20 cellular contexts compared by ENCODE assay signal in genomic region chr2:241136191-241136590, GRCh38. TPM values are rescaled to one million over a fixed set of nuclear protein-coding genes. Genes with fewer than 3 reads are reported as not detected.
DNase-seq lines count a peak whose midpoint lies in the region; ATAC-seq, FAIRE-seq and TF ChIP-seq lines count a peak whose summit lies in the region.
"Had no signal": no experiment of that assay in that cellular context is flagged by ENCODE, and none has a peak within 500 bp of the region (broad histone marks: within the 10 kb centered on the region; RNA-seq: fewer than 3 reads in every experiment).

No MANE protein-coding gene starts in this region.

- CTCF ChIA-PET in HepG2 (lab: Yijun Ruan, JAX; ENCODE audit: low intra/inter-chr PET ratio, low total read pairs) = no interaction called here
- CTCF ChIA-PET in CD8-positive, alpha-beta memory T cell (lab: Charles Lee) = interaction anchor here (1.1 to 2.3 kb wide), 2 partner anchors 9 to 14 kb away, joined by 3 to 10 read pairs; partner anchors contain the start of genes PASK and PPP1R7

- TF ChIP-seq EP300 in HepG2 (IDR thresholded peaks at IDR 0.05; ENCODE audit: low read depth in 2 of 2, low read length in 2 of 2) (no peak), HepG2 (CRISPR knock-in tag; IDR thresholded peaks at IDR 0.05; ENCODE audit: borderline replicate concordance) (no peak)

- H3K4me2 ChIP-seq in HepG2 (ENCODE audit: low read depth, low read length) = peak overlapping the region; percentile 23; the same call in 1 of the 2 replicates
- H3K4me2 ChIP-seq: GM23338 had no signal

- no peak overlapping the region for H3K4me3 ChIP-seq in HepG2 (replicated peaks in 1 of 3; ENCODE audit: insufficient read depth in 1 of 3, low read depth in 2 of 3, low read length in 3 of 3)
- H3K4me3 ChIP-seq in right lobe of liver = no peak overlapping the region
- no peak overlapping the region for H3K4me3 ChIP-seq in upper lobe of right lung
- H3K4me3 ChIP-seq in CD8-positive, alpha-beta memory T cell (ENCODE audit: low read length) = no peak overlapping the region
- H3K4me3 ChIP-seq: GM23338 had no signal

- FAIRE-seq in HepG2 (lab: Jason Lieb, UNC) = peak; percentile 4
- FAIRE-seq: A204.1, H54 had no signal

- in situ Hi-C loops in HepG2 (cut with HindIII; ENCODE audit: extremely low pct_ligation_motif_present, low pct_unique_long_range_greater_than_20kb) = no loop called here

- no TSS peak for BruUV-seq in HepG2 (replicated peaks; lab: Mats Ljungman, UMichigan)

- H3K9me3 ChIP-seq in HepG2 (ENCODE audit: low read length) = no peaks in the 10 kb centered on the region
- no peaks in the 10 kb centered on the region for H3K9me3 ChIP-seq in right lobe of liver
- H3K9me3 ChIP-seq in upper lobe of right lung = no peaks in the 10 kb centered on the region
- H3K9me3 ChIP-seq in CD8-positive, alpha-beta memory T cell (ENCODE audit: low read length) = no peaks in the 10 kb centered on the region

- no peak for TF ChIP-seq POLR2A in HepG2 (IDR thresholded peaks at IDR 0.05; ENCODE audit: insufficient read depth in 1 of 2, low read depth in 2 of 2, low read length in 2 of 2)
- no peak for TF ChIP-seq POLR2A in right lobe of liver (IDR thresholded peaks at IDR 0.05)

- TF ChIP-seq CTCF in HepG2 (CRISPR knock-in tag; IDR thresholded peaks at IDR 0.05) (no peak), right lobe of liver (IDR thresholded peaks at IDR 0.05) (no peak), upper lobe of right lung (IDR thresholded peaks at IDR 0.05) (no peak)

- no peak for TF ChIP-seq RAD21 in HepG2 (CRISPR knock-in tag; IDR thresholded peaks at IDR 0.05)

- H3K27ac ChIP-seq in HepG2 (ENCODE audit: extremely low read length, insufficient read depth, low read length) (peak overlapping the region; percentile 44), right lobe of liver (no peak overlapping the region), upper lobe of right lung (no peak overlapping the region)
- H3K27ac ChIP-seq in CD8-positive, alpha-beta memory T cell (ENCODE audit: low read depth, low read length) = no peak overlapping the region
- H3K27ac ChIP-seq: C4-2B, HL-60 had no signal

- no peak overlapping the region for H3K4me3 Mint-ChIP-seq in CD8-positive, alpha-beta memory T cell
- H3K4me3 Mint-ChIP-seq: CD4-positive, alpha-beta T cell; GM23338 had no signal

- peak; percentile 67 for ATAC-seq in HepG2
- ATAC-seq in right lobe of liver = no peak
- ATAC-seq in left lobe of liver = peak; percentile 67
- no peak for ATAC-seq in sciatic nerve
- no peak for ATAC-seq in upper lobe of right lung
- ATAC-seq in HG03565 (IDR thresholded peaks at IDR 0.05; ENCODE audit: unreplicated experiment) = no peak
- ATAC-seq: GM23338 had no signal

- no peaks in the 10 kb centered on the region for H3K79me2 ChIP-seq in HepG2 (ENCODE audit: insufficient read depth, low read length)

- no peaks in the 10 kb centered on the region for H3K27me3 ChIP-seq in HepG2 (ENCODE audit: control insufficient read depth in 1 of 2, insufficient read depth in 2 of 2, low read length in 2 of 2)
- no peaks in the 10 kb centered on the region for H3K27me3 ChIP-seq in right lobe of liver
- no peaks in the 10 kb centered on the region for H3K27me3 ChIP-seq in upper lobe of right lung
- H3K27me3 ChIP-seq in CD8-positive, alpha-beta memory T cell (ENCODE audit: insufficient read depth, low read length, poor library complexity, severe bottlenecking) = no peaks in the 10 kb centered on the region

- H3K9ac ChIP-seq in HepG2 (ENCODE audit: insufficient read depth, low read depth, low read length) = peak overlapping the region; percentile 12; the same call in 1 of the 2 replicates

- peaks cover 7 to 86% (median 18%) of the 10 kb centered on the region in 3 donors for H3K36me3 Mint-ChIP-seq in CD8-positive, alpha-beta memory T cell

- H3K9me3 Mint-ChIP-seq in CD8-positive, alpha-beta memory T cell = no peaks in the 10 kb centered on the region
- H3K9me3 Mint-ChIP-seq: CD4-positive, alpha-beta T cell; GM23338 had no signal

- peak overlapping the region in 1 of 8 donors; percentile 71 for H3K27ac Mint-ChIP-seq in CD8-positive, alpha-beta memory T cell
- H3K27ac Mint-ChIP-seq: CD4-positive, alpha-beta T cell; GM23338 had no signal

- H4K20me1 ChIP-seq in HepG2 (ENCODE audit: insufficient read depth, low read length) = no peaks in the 10 kb centered on the region

- no peak overlapping the region for H2AFZ ChIP-seq in HepG2 (ENCODE audit: low read length)
- H2AFZ ChIP-seq: GM23338 had no signal

- POLR2A ChIA-PET in HepG2 (lab: Yijun Ruan, JAX) = interaction anchor here (0.6 to 3.2 kb wide), 4 partner anchors 13 to 80 kb away, joined by 3 to 15 read pairs (median 5); partner anchors contain the start of genes MTERF4 and PASK
- POLR2A ChIA-PET in CD8-positive, alpha-beta memory T cell (lab: Charles Lee) = interaction anchor here (1.0 to 1.1 kb wide), 2 partner anchors 15 to 26 kb away, joined by 3 read pairs; no protein-coding TSS in a partner anchor

- DNase-seq in HepG2 (ENCODE audit: low spot score) = no peak
- no peak for DNase-seq in right lobe of liver
- no peak for DNase-seq in left lobe of liver (ENCODE audit: low spot score)
- peak; percentile 25 for DNase-seq in sciatic nerve (ENCODE audit: low spot score)
- peak; percentile 40 for DNase-seq in upper lobe of right lung
- DNase-seq in CD8-positive, alpha-beta memory T cell = no peak
- no peak for DNase-seq in AG08395 (ENCODE audit: low spot score)
- DNase-seq: ACHN; AML-193; CD4-positive, alpha-beta T cell; DMS79 treated with DMSO at 0.1 percent for 48 hours; GF-D8; HCEC 1CT; IMR-90 had no signal

- no peaks in the 10 kb centered on the region for H3K4me1 Mint-ChIP-seq in CD8-positive, alpha-beta memory T cell
- H3K4me1 Mint-ChIP-seq: GM23338 had no signal

- 84% methylated on average over 8 of the region's 8 CpGs for WGBS in HepG2 (ENCODE audit: low lambda C conversion rate)
- WGBS in right lobe of liver (ENCODE audit: insufficient coverage, low coverage, low lambda C conversion rate, missing lambda C conversion rate) = 79% methylated on average over 5 of the region's 8 CpGs

- peaks cover 10 to 14% of the 10 kb centered on the region in 2 experiments for H3K36me3 ChIP-seq in HepG2 (replicated peaks in 1 of 2; ENCODE audit: control insufficient read depth in 1 of 2, insufficient read depth in 2 of 2, low read length in 2 of 2)
- H3K36me3 ChIP-seq in right lobe of liver = no peaks in the 10 kb centered on the region
- H3K36me3 ChIP-seq in upper lobe of right lung = peaks cover 4% of the 10 kb centered on the region
- H3K36me3 ChIP-seq in CD8-positive, alpha-beta memory T cell (ENCODE audit: insufficient read depth, low read length) = peaks cover 9% of the 10 kb centered on the region

- intact Hi-C loops in HepG2 (cut with micrococcal nuclease; ENCODE audit: unreplicated experiment) (no loop called here), right lobe of liver (cut with DNase I) (no loop called here), sciatic nerve (cut with DNase I) (no loop called here), upper lobe of right lung (cut with DNase I) (no loop called here)

- no peaks in the 10 kb centered on the region for H3K27me3 Mint-ChIP-seq in CD8-positive, alpha-beta memory T cell
- H3K27me3 Mint-ChIP-seq: CD4-positive, alpha-beta T cell had no signal

- H3K4me1 ChIP-seq in HepG2 (ENCODE audit: insufficient read depth, low read length) (peaks cover 26% of the 10 kb centered on the region), right lobe of liver (peaks cover 0 to 4% (median 0%) of the 10 kb centered on the region in 4 donors), upper lobe of right lung (no peaks in the 10 kb centered on the region)
- H3K4me1 ChIP-seq in CD8-positive, alpha-beta memory T cell (ENCODE audit: insufficient read depth, low read length) = no peaks in the 10 kb centered on the region

RNA-seq across cellular contexts. Expression of gene PASK, which starts 13.1 kb away (rescaled TPM):
- 16.0 and 17.0 TPM in 2 replicates for total RNA-seq in HepG2 (2016; rRNA removed; fragmentation: Illumina TruSeq; extraction: Trizol)
- total RNA-seq in HepG2 (2016; cell fraction: cytosol; rRNA removed; fragmentation: Illumina TruSeq; extraction: Trizol; ENCODE audit: low read depth) = 18.0 and 28.0 TPM in 2 replicates
- 14.4 and 17.9 TPM in 2 replicates for total RNA-seq in HepG2 (2016; cell fraction: insoluble cytoplasmic fraction; rRNA removed; fragmentation: Illumina TruSeq; extraction: Trizol)
- total RNA-seq in HepG2 (2016; cell fraction: membrane; rRNA removed; fragmentation: Illumina TruSeq; extraction: Trizol) = 5.9 and 7.8 TPM in 2 replicates
- 22.6 and 27.5 TPM in 2 replicates for total RNA-seq in HepG2 (2016; cell fraction: nucleus; rRNA removed; fragmentation: Illumina TruSeq; extraction: Trizol)
- polyA plus RNA-seq in HepG2 (2011; rRNA removed) = 6.9 and 7.1 TPM in 2 replicates
- polyA plus RNA-seq in HepG2 (2011; cell fraction: cytosol; rRNA removed) = 2.1 and 4.1 TPM in 2 replicates
- polyA plus RNA-seq in HepG2 (2011; cell fraction: nucleus; rRNA removed) = 36.3 and 40.3 TPM in 2 replicates
- polyA plus RNA-seq in HepG2 (2012) = 6.8 and 9.6 TPM in 2 replicates
- 0.79 and 1.0 TPM in 2 replicates for polyA plus RNA-seq in HepG2 (2016; cell fraction: cytosol; fragmentation: Illumina TruSeq; extraction: Trizol; ENCODE audit: low read depth)
- 9.2 and 11.1 TPM in 2 replicates for polyA plus RNA-seq in HepG2 (2016; cell fraction: insoluble cytoplasmic fraction; fragmentation: Illumina TruSeq; extraction: Trizol; ENCODE audit: low read depth)
- polyA plus RNA-seq in HepG2 (2016; cell fraction: membrane; fragmentation: Illumina TruSeq; extraction: Trizol; ENCODE audit: low read depth) = 1.7 and 2.3 TPM in 2 replicates
- polyA plus RNA-seq in HepG2 (2016; cell fraction: nucleus; fragmentation: Illumina TruSeq; extraction: Trizol; ENCODE audit: insufficient read depth, low read depth) = 79.4 and 83.7 TPM in 2 replicates
- polyA minus RNA-seq in HepG2 (2011; rRNA and poly(A)+ RNA removed; ENCODE audit: low replicate concordance) = 28.2 and 32.5 TPM in 2 replicates
- polyA minus RNA-seq in HepG2 (2011; cell fraction: cytosol; rRNA and poly(A)+ RNA removed) = 3.7 and 15.6 TPM in 2 replicates
- polyA minus RNA-seq in HepG2 (2011; cell fraction: nucleus; rRNA and poly(A)+ RNA removed) = 10.7 and 14.4 TPM in 2 replicates
- total RNA-seq in right lobe of liver = 1 to 10 TPM; 2.0 to 4.2 (median 3.4) TPM
- total RNA-seq in left lobe of liver = 5.0 TPM
- 7.0 TPM for total RNA-seq in sciatic nerve
- 15.7 TPM for total RNA-seq in upper lobe of right lung
- total RNA-seq in CD8-positive, alpha-beta memory T cell = 10 to 100 TPM; 92.8 to 93.8 TPM
- polyA plus RNA-seq in CD8-positive, alpha-beta memory T cell = 32.8 TPM

RNA-seq across cellular contexts. Expression of gene PPP1R7, which starts 14.1 kb away (rescaled TPM):
- total RNA-seq in HepG2 (2016; rRNA removed; fragmentation: Illumina TruSeq; extraction: Trizol) = 67.9 and 77.2 TPM in 2 replicates
- 27.7 and 40.5 TPM in 2 replicates for total RNA-seq in HepG2 (2016; cell fraction: cytosol; rRNA removed; fragmentation: Illumina TruSeq; extraction: Trizol; ENCODE audit: low read depth)
- 78.8 and 81.3 TPM in 2 replicates for total RNA-seq in HepG2 (2016; cell fraction: insoluble cytoplasmic fraction; rRNA removed; fragmentation: Illumina TruSeq; extraction: Trizol)
- 33.9 and 34.7 TPM in 2 replicates for total RNA-seq in HepG2 (2016; cell fraction: membrane; rRNA removed; fragmentation: Illumina TruSeq; extraction: Trizol)
- 31.6 and 35.8 TPM in 2 replicates for total RNA-seq in HepG2 (2016; cell fraction: nucleus; rRNA removed; fragmentation: Illumina TruSeq; extraction: Trizol)
- 27.4 and 33.3 TPM in 2 replicates for polyA plus RNA-seq in HepG2 (2011; rRNA removed)
- 19.4 and 25.1 TPM in 2 replicates for polyA plus RNA-seq in HepG2 (2011; cell fraction: cytosol; rRNA removed)
- 14.7 and 16.8 TPM in 2 replicates for polyA plus RNA-seq in HepG2 (2011; cell fraction: nucleus; rRNA removed)
- polyA plus RNA-seq in HepG2 (2012) = 43.0 and 56.8 TPM in 2 replicates
- polyA plus RNA-seq in HepG2 (2016; cell fraction: cytosol; fragmentation: Illumina TruSeq; extraction: Trizol; ENCODE audit: low read depth) = 29.9 and 37.7 TPM in 2 replicates
- 99.4 and 106 TPM in 2 replicates for polyA plus RNA-seq in HepG2 (2016; cell fraction: insoluble cytoplasmic fraction; fragmentation: Illumina TruSeq; extraction: Trizol; ENCODE audit: low read depth)
- 34.4 and 34.7 TPM in 2 replicates for polyA plus RNA-seq in HepG2 (2016; cell fraction: membrane; fragmentation: Illumina TruSeq; extraction: Trizol; ENCODE audit: low read depth)
- polyA plus RNA-seq in HepG2 (2016; cell fraction: nucleus; fragmentation: Illumina TruSeq; extraction: Trizol; ENCODE audit: insufficient read depth, low read depth) = 52.8 and 60.1 TPM in 2 replicates
- polyA minus RNA-seq in HepG2 (2011; rRNA and poly(A)+ RNA removed; ENCODE audit: low replicate concordance) = 22.5 and 25.7 TPM in 2 replicates
- 18.4 and 24.7 TPM in 2 replicates for polyA minus RNA-seq in HepG2 (2011; cell fraction: cytosol; rRNA and poly(A)+ RNA removed)
- polyA minus RNA-seq in HepG2 (2011; cell fraction: nucleus; rRNA and poly(A)+ RNA removed) = 24.0 and 27.0 TPM in 2 replicates
- 10 to 100 TPM; 27.8 to 35.7 (median 29.5) TPM for total RNA-seq in right lobe of liver
- 25.6 TPM for total RNA-seq in left lobe of liver
- 45.3 TPM for total RNA-seq in sciatic nerve
- 60.7 TPM for total RNA-seq in upper lobe of right lung
- 10 to 100 TPM; 82.6 to 87.2 TPM for total RNA-seq in CD8-positive, alpha-beta memory T cell
- 132 TPM for polyA plus RNA-seq in CD8-positive, alpha-beta memory T cell

RNA-seq across cellular contexts. Expression of gene MTERF4, which starts 34.1 kb away (rescaled TPM):
- total RNA-seq in HepG2 (2016; rRNA removed; fragmentation: Illumina TruSeq; extraction: Trizol) (59.8 and 61.5 TPM in 2 replicates), right lobe of liver (10 to 100 TPM; 12.1 to 26.3 (median 17.0) TPM), left lobe of liver (15.4 TPM), sciatic nerve (33.5 TPM), upper lobe of right lung (34.6 TPM)
- 20.2 and 20.4 TPM in 2 replicates for total RNA-seq in HepG2 (2016; cell fraction: cytosol; rRNA removed; fragmentation: Illumina TruSeq; extraction: Trizol; ENCODE audit: low read depth)
- total RNA-seq in HepG2 (2016; cell fraction: insoluble cytoplasmic fraction; rRNA removed; fragmentation: Illumina TruSeq; extraction: Trizol) = 57.2 and 63.4 TPM in 2 replicates
- total RNA-seq in HepG2 (2016; cell fraction: membrane; rRNA removed; fragmentation: Illumina TruSeq; extraction: Trizol) = 27.2 and 28.3 TPM in 2 replicates
- total RNA-seq in HepG2 (2016; cell fraction: nucleus; rRNA removed; fragmentation: Illumina TruSeq; extraction: Trizol) = 47.3 and 61.7 TPM in 2 replicates
- polyA plus RNA-seq in HepG2 (2011; rRNA removed) = 37.1 and 50.5 TPM in 2 replicates
- 29.8 and 33.1 TPM in 2 replicates for polyA plus RNA-seq in HepG2 (2011; cell fraction: cytosol; rRNA removed)
- polyA plus RNA-seq in HepG2 (2011; cell fraction: nucleus; rRNA removed) = 71.5 and 77.4 TPM in 2 replicates
- 27.8 and 38.2 TPM in 2 replicates for polyA plus RNA-seq in HepG2 (2012)
- polyA plus RNA-seq in HepG2 (2016; cell fraction: cytosol; fragmentation: Illumina TruSeq; extraction: Trizol; ENCODE audit: low read depth) = 18.2 and 22.9 TPM in 2 replicates
- 67.1 and 69.1 TPM in 2 replicates for polyA plus RNA-seq in HepG2 (2016; cell fraction: insoluble cytoplasmic fraction; fragmentation: Illumina TruSeq; extraction: Trizol; ENCODE audit: low read depth)
- 20.0 and 22.3 TPM in 2 replicates for polyA plus RNA-seq in HepG2 (2016; cell fraction: membrane; fragmentation: Illumina TruSeq; extraction: Trizol; ENCODE audit: low read depth)
- polyA plus RNA-seq in HepG2 (2016; cell fraction: nucleus; fragmentation: Illumina TruSeq; extraction: Trizol; ENCODE audit: insufficient read depth, low read depth) = 82.3 and 82.6 TPM in 2 replicates
- 31.6 and 46.9 TPM in 2 replicates for polyA minus RNA-seq in HepG2 (2011; rRNA and poly(A)+ RNA removed; ENCODE audit: low replicate concordance)
- polyA minus RNA-seq in HepG2 (2011; cell fraction: cytosol; rRNA and poly(A)+ RNA removed) = 15.7 and 20.7 TPM in 2 replicates
- polyA minus RNA-seq in HepG2 (2011; cell fraction: nucleus; rRNA and poly(A)+ RNA removed) = 76.1 and 79.6 TPM in 2 replicates
- total RNA-seq in CD8-positive, alpha-beta memory T cell = 10 to 100 TPM; 48.0 to 49.2 TPM
- 46.4 TPM for polyA plus RNA-seq in CD8-positive, alpha-beta memory T cell

RNA-seq across cellular contexts. Expression of gene ANO7, which starts 52.3 kb away (rescaled TPM):
- total RNA-seq in HepG2 (2016; rRNA removed; fragmentation: Illumina TruSeq; extraction: Trizol) (3.7 and 4.9 TPM in 2 replicates), right lobe of liver (1 to 10 TPM in 3 of 6 experiments, under 1 TPM in 3; 0.61 to 2.4 (median 0.97) TPM), left lobe of liver (1.3 TPM), sciatic nerve (3.8 TPM), upper lobe of right lung (2.1 TPM)
- total RNA-seq in HepG2 (2016; cell fraction: cytosol; rRNA removed; fragmentation: Illumina TruSeq; extraction: Trizol; ENCODE audit: low read depth) = 1.7 and 1.9 TPM in 2 replicates
- 2.9 and 5.5 TPM in 2 replicates for total RNA-seq in HepG2 (2016; cell fraction: insoluble cytoplasmic fraction; rRNA removed; fragmentation: Illumina TruSeq; extraction: Trizol)
- total RNA-seq in HepG2 (2016; cell fraction: membrane; rRNA removed; fragmentation: Illumina TruSeq; extraction: Trizol) = 3.2 and 4.1 TPM in 2 replicates
- total RNA-seq in HepG2 (2016; cell fraction: nucleus; rRNA removed; fragmentation: Illumina TruSeq; extraction: Trizol) = 4.7 and 5.1 TPM in 2 replicates
- polyA plus RNA-seq in HepG2 (2011; rRNA removed) = 4.1 and 4.9 TPM in 2 replicates
- 2.9 and 3.9 TPM in 2 replicates for polyA plus RNA-seq in HepG2 (2011; cell fraction: cytosol; rRNA removed)
- 29.8 and 33.6 TPM in 2 replicates for polyA plus RNA-seq in HepG2 (2011; cell fraction: nucleus; rRNA removed)
- polyA plus RNA-seq in HepG2 (2012) = 8.8 and 10.8 TPM in 2 replicates
- polyA plus RNA-seq in HepG2 (2016; cell fraction: cytosol; fragmentation: Illumina TruSeq; extraction: Trizol; ENCODE audit: low read depth) = 3.3 and 3.8 TPM in 2 replicates
- 7.5 and 11.5 TPM in 2 replicates for polyA plus RNA-seq in HepG2 (2016; cell fraction: insoluble cytoplasmic fraction; fragmentation: Illumina TruSeq; extraction: Trizol; ENCODE audit: low read depth)
- 7.5 and 8.6 TPM in 2 replicates for polyA plus RNA-seq in HepG2 (2016; cell fraction: membrane; fragmentation: Illumina TruSeq; extraction: Trizol; ENCODE audit: low read depth)
- polyA plus RNA-seq in HepG2 (2016; cell fraction: nucleus; fragmentation: Illumina TruSeq; extraction: Trizol; ENCODE audit: insufficient read depth, low read depth) = 14.9 and 15.8 TPM in 2 replicates
- 1.1 and 16.7 TPM in 2 replicates for polyA minus RNA-seq in HepG2 (2011; rRNA and poly(A)+ RNA removed; ENCODE audit: low replicate concordance)
- polyA minus RNA-seq in HepG2 (2011; cell fraction: cytosol; rRNA and poly(A)+ RNA removed) = 5.1 and 8.4 TPM in 2 replicates
- polyA minus RNA-seq in HepG2 (2011; cell fraction: nucleus; rRNA and poly(A)+ RNA removed) = 13.8 and 18.4 TPM in 2 replicates
- under 1 TPM; 0.83 to 0.86 TPM for total RNA-seq in CD8-positive, alpha-beta memory T cell
- polyA plus RNA-seq in CD8-positive, alpha-beta memory T cell = not detected

Comparison
In these comparisons a context has a peak if more than half of its experiments do, and no peak if none do; other contexts are left out.
1. ATAC-seq: peak in HepG2 (single experiment) and left lobe of liver (single experiment); none in right lobe of liver (0 of 4), sciatic nerve (single experiment), upper lobe of right lung (single experiment) and HG03565 (single experiment).
2. DNase-seq: peak in sciatic nerve (single experiment) and upper lobe of right lung (single experiment); none in HepG2 (single experiment), right lobe of liver (0 of 3), left lobe of liver (single experiment), CD8-positive, alpha-beta memory T cell (0 of 5) and AG08395 (single experiment).